In the genomic region with DNA sequence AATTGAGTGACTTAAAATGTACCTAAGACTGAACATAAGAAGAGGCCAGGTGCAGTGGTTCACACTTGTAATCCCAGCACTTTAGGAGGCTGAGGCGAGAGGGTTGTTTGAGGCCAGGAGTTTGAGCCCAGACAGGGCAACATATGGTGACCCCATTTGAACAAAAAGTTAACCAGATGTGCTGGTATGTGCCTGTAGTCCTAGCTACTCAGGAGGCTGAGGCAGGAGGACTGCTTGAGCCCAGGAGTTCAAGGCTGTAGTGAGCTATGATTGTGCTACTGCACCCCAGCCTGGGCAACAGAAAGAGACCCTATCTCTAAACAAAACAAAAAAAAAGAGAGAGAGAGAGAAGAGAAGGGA, we compare ENCODE assay signal across 12 cellular contexts. TPM values are rescaled to one million over a fixed set of nuclear protein-coding genes. Genes with fewer than 3 reads are reported as not detected.
DNase-seq lines count a peak whose midpoint lies in the region; ATAC-seq and TF ChIP-seq lines count a peak whose summit lies in the region.
"Had no signal": no experiment of that assay in that cellular context is flagged by ENCODE, and none has a peak within 500 bp of the region (broad histone marks: within the 10 kb centered on the region; RNA-seq: fewer than 3 reads in every experiment).

No MANE protein-coding gene starts in this region.

- no peaks in the 10 kb centered on the region for H3K27me3 ChIP-seq in HL-60 (ENCODE audit: insufficient read depth, poor library complexity, severe bottlenecking)
- H3K27me3 ChIP-seq in stomach smooth muscle (ENCODE audit: control insufficient read depth in 1 of 2, insufficient read depth in 2 of 2, low read length in 2 of 2), result no peaks in the 10 kb centered on the region

- H3K9me3 ChIP-seq in stomach smooth muscle (ENCODE audit: control insufficient read depth in 2 of 2, low read length in 2 of 2), result no peaks in the 10 kb centered on the region

- no peak for DNase-seq in HL-60 (ENCODE audit: low read depth in 1 of 2, low spot score in 1 of 2)
- DNase-seq in WTC11 (ENCODE audit: low spot score), result no peak
- no peak for DNase-seq in memory B cell (ENCODE audit: low spot score in 2 of 2)
- DNase-seq in stimulated activated CD4-positive, alpha-beta T cell treated with anti-CD3 and anti-CD28 coated beads, Interleukin-2, amount 100 ng/mL, for 48 hours, result no peak
- no peak for DNase-seq in DMS79 treated with DMSO at 0.1 percent for 48 hours (lab: John Stamatoyannopoulos, UW)
- no peak for DNase-seq in NCI-H510A treated with DMSO at 0.1 percent for 48 hours (lab: John Stamatoyannopoulos, UW)
- DNase-seq: activated CD8-positive, alpha-beta memory T cell treated with anti-CD3 and anti-CD28 coated beads, Interleukin-2, amount 50 U/mL, for 4 hours; activated naive CD8-positive, alpha-beta T cell treated with anti-CD3 and anti-CD28 coated beads for 36 hours; NCI-H1417 treated with DMSO at 0.1 percent for 48 hours; NCI-H524 treated with DMSO at 0.1 percent for 48 hours; retina had no signal

- no peak for ATAC-seq in WTC11
- ATAC-seq in memory B cell (ENCODE audit: low read depth), result no peak

- H3K4me3 Mint-ChIP-seq in WTC11, result no peak overlapping the region
- peak overlapping the region; percentile 46 for H3K4me3 Mint-ChIP-seq in memory B cell
- H3K4me3 Mint-ChIP-seq: activated naive CD8-positive, alpha-beta T cell treated with anti-CD3 and anti-CD28 coated beads for 36 hours had no signal

- TF ChIP-seq CTCF in HL-60 (IDR thresholded peaks at IDR 0.05; ENCODE audit: insufficient read depth, low read length) (no peak), WTC11 (IDR thresholded peaks at IDR 0.05) (no peak)

- peak overlapping the region; percentile 59 for H3K27ac ChIP-seq in HL-60 (replicated peaks)
- peak overlapping the region; percentile 37 for H3K27ac ChIP-seq in stomach smooth muscle (ENCODE audit: low read length)

- H3K27me3 Mint-ChIP-seq in WTC11 (ENCODE audit: low read depth) (no peaks in the 10 kb centered on the region), memory B cell (no peaks in the 10 kb centered on the region)
- H3K27me3 Mint-ChIP-seq: activated naive CD8-positive, alpha-beta T cell treated with anti-CD3 and anti-CD28 coated beads for 36 hours had no signal

- H3K36me3 Mint-ChIP-seq in WTC11 (no peaks in the 10 kb centered on the region), memory B cell (no peaks in the 10 kb centered on the region)
- H3K36me3 Mint-ChIP-seq: activated naive CD8-positive, alpha-beta T cell treated with anti-CD3 and anti-CD28 coated beads for 36 hours had no signal

- H3K4me1 Mint-ChIP-seq in WTC11, result peaks cover 15% of the 10 kb centered on the region
- peaks cover 21% of the 10 kb centered on the region for H3K4me1 Mint-ChIP-seq in memory B cell

- no peak overlapping the region for H3K27ac Mint-ChIP-seq in WTC11
- H3K27ac Mint-ChIP-seq in memory B cell, result peak overlapping the region; percentile 85
- H3K27ac Mint-ChIP-seq: activated naive CD8-positive, alpha-beta T cell treated with anti-CD3 and anti-CD28 coated beads for 36 hours had no signal

- POLR2A ChIA-PET in WTC11 (lab: Charles Lee), result no interaction called here

- H3K36me3 ChIP-seq in stomach smooth muscle (ENCODE audit: control insufficient read depth in 2 of 2, insufficient read depth in 2 of 2, low read length in 2 of 2), result no peaks in the 10 kb centered on the region

- CTCF ChIA-PET in WTC11 (lab: Charles Lee), result interaction anchor here (1.0 kb wide), 1 partner anchor 44 kb away, joined by 3 read pairs; no protein-coding TSS in a partner anchor

- H3K9me3 Mint-ChIP-seq in WTC11 (no peaks in the 10 kb centered on the region), memory B cell (no peaks in the 10 kb centered on the region)
- H3K9me3 Mint-ChIP-seq: activated naive CD8-positive, alpha-beta T cell treated with anti-CD3 and anti-CD28 coated beads for 36 hours had no signal

- no peak overlapping the region for H3K4me3 ChIP-seq in HL-60 (replicated peaks; ENCODE audit: insufficient read depth, low read length)
- H3K4me3 ChIP-seq in stomach smooth muscle (ENCODE audit: low read length in 2 of 2), result no peak overlapping the region

- peaks cover 3% of the 10 kb centered on the region for H3K4me1 ChIP-seq in stomach smooth muscle (ENCODE audit: control insufficient read depth, insufficient read depth, low read length)

- H3K9ac ChIP-seq in stomach smooth muscle (ENCODE audit: low read length in 2 of 2), result no peak overlapping the region

TF ChIP-seq in WTC11, 78 proteins besides CTCF, POLR2A, EP300 and RAD21:
- TF ChIP-seq, protein P1, sequence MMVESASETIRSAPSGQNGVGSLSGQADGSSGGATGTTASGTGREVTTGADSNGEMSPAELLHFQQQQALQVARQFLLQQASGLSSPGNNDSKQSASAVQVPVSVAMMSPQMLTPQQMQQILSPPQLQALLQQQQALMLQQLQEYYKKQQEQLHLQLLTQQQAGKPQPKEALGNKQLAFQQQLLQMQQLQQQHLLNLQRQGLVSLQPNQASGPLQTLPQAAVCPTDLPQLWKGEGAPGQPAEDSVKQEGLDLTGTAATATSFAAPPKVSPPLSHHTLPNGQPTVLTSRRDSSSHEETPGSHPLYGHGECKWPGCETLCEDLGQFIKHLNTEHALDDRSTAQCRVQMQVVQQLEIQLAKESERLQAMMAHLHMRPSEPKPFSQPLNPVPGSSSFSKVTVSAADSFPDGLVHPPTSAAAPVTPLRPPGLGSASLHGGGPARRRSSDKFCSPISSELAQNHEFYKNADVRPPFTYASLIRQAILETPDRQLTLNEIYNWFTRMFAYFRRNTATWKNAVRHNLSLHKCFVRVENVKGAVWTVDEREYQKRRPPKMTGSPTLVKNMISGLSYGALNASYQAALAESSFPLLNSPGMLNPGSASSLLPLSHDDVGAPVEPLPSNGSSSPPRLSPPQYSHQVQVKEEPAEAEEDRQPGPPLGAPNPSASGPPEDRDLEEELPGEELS (CRISPR knock-in tag; IDR thresholded peaks at IDR 0.05), result no peak
- TF ChIP-seq, protein P2, sequence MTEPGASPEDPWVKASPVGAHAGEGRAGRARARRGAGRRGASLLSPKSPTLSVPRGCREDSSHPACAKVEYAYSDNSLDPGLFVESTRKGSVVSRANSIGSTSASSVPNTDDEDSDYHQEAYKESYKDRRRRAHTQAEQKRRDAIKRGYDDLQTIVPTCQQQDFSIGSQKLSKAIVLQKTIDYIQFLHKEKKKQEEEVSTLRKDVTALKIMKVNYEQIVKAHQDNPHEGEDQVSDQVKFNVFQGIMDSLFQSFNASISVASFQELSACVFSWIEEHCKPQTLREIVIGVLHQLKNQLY (CRISPR knock-in tag; IDR thresholded peaks at IDR 0.05), result no peak
- TF ChIP-seq, protein P3, sequence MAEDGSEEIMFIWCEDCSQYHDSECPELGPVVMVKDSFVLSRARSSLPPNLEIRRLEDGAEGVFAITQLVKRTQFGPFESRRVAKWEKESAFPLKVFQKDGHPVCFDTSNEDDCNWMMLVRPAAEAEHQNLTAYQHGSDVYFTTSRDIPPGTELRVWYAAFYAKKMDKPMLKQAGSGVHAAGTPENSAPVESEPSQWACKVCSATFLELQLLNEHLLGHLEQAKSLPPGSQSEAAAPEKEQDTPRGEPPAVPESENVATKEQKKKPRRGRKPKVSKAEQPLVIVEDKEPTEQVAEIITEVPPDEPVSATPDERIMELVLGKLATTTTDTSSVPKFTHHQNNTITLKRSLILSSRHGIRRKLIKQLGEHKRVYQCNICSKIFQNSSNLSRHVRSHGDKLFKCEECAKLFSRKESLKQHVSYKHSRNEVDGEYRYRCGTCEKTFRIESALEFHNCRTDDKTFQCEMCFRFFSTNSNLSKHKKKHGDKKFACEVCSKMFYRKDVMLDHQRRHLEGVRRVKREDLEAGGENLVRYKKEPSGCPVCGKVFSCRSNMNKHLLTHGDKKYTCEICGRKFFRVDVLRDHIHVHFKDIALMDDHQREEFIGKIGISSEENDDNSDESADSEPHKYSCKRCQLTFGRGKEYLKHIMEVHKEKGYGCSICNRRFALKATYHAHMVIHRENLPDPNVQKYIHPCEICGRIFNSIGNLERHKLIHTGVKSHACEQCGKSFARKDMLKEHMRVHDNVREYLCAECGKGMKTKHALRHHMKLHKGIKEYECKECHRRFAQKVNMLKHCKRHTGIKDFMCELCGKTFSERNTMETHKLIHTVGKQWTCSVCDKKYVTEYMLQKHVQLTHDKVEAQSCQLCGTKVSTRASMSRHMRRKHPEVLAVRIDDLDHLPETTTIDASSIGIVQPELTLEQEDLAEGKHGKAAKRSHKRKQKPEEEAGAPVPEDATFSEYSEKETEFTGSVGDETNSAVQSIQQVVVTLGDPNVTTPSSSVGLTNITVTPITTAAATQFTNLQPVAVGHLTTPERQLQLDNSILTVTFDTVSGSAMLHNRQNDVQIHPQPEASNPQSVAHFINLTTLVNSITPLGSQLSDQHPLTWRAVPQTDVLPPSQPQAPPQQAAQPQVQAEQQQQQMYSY (CRISPR knock-in tag; IDR thresholded peaks at IDR 0.05), result no peak
- TF ChIP-seq, protein P4, sequence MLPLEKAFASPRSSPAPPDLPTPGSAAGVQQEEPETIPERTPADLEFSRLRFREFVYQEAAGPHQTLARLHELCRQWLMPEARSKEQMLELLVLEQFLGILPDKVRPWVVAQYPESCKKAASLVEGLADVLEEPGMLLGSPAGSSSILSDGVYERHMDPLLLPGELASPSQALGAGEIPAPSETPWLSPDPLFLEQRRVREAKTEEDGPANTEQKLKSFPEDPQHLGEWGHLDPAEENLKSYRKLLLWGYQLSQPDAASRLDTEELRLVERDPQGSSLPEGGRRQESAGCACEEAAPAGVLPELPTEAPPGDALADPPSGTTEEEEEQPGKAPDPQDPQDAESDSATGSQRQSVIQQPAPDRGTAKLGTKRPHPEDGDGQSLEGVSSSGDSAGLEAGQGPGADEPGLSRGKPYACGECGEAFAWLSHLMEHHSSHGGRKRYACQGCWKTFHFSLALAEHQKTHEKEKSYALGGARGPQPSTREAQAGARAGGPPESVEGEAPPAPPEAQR (CRISPR knock-in tag; IDR thresholded peaks at IDR 0.05), result no peak
- TF ChIP-seq ZNF121 (CRISPR knock-in tag; IDR thresholded peaks at IDR 0.05), result peak; percentile 82
- no peak for TF ChIP-seq ESRRA (CRISPR knock-in tag; IDR thresholded peaks at IDR 0.05; ENCODE audit: borderline replicate concordance)

RNA-seq across cellular contexts. Expression of a gene that starts 10.1 kb away (rescaled TPM):
- total RNA-seq in WTC11 (2021), result 11.1 to 12.5 TPM (median 11.7 TPM) in 3 replicates
